In genomic region chr3:146542179-146542578, GRCh38 we compare ENCODE assay signal across 8 cellular contexts. TPM values are rescaled to one million over a fixed set of nuclear protein-coding genes. Genes with fewer than 3 reads are reported as not detected.
DNase-seq lines count a peak whose midpoint lies in the region; ATAC-seq and TF ChIP-seq lines count a peak whose summit lies in the region.

No MANE protein-coding gene starts in this region.

- H3K9me3 ChIP-seq in left lung (no peaks in the 10 kb centered on the region), thoracic aorta (no peaks in the 10 kb centered on the region), neuronal stem cell (replicated peaks in 1 of 2; ENCODE audit: control insufficient read depth in 2 of 2, insufficient read depth in 1 of 2, low read depth in 1 of 2, low read length in 2 of 2) (peaks cover 0 to 20% of the 10 kb centered on the region in 2 donors)

- H3K27me3 ChIP-seq in left lung (no peaks in the 10 kb centered on the region), thoracic aorta (replicated peaks; ENCODE audit: insufficient read depth) (no peaks in the 10 kb centered on the region), neuronal stem cell (ENCODE audit: control insufficient read depth in 3 of 3, insufficient read depth in 3 of 3, low read depth in 1 of 3, low read length in 3 of 3) (no peaks in the 10 kb centered on the region)

- no peak for ATAC-seq in activated CD8-positive, alpha-beta memory T cell treated with anti-CD3 and anti-CD28 coated beads, Interleukin-2, amount 10 ng/mL, durations not matched to agents 7 days and 5 days
- ATAC-seq in activated naive CD4-positive, alpha-beta T cell treated with anti-CD3 and anti-CD28 coated beads, Interleukin-2, amount 50 U/mL, for 72 hours = peak in 1 of 2 donors; percentile 34
- ATAC-seq in left lung = no peak
- ATAC-seq in thoracic aorta (ENCODE audit: insufficient number of reproducible peaks, low FRiP score, low read depth) = no peak

- H3K79me1 ChIP-seq in neuronal stem cell (ENCODE audit: low read depth, low read length) = no peaks in the 10 kb centered on the region

- no peak overlapping the region for H3K14ac ChIP-seq in neuronal stem cell (ENCODE audit: low read length)

- H2AK5ac ChIP-seq in neuronal stem cell (ENCODE audit: low read depth, low read length) = no peak overlapping the region

- TF ChIP-seq CTCF in left lung (IDR thresholded peaks at IDR 0.05) (no peak), thoracic aorta (IDR thresholded peaks at IDR 0.05) (no peak)

- H3K27me3 Mint-ChIP-seq in activated CD8-positive, alpha-beta memory T cell treated with anti-CD3 and anti-CD28 coated beads, Interleukin-2, amount 10 ng/mL, durations not matched to agents 7 days and 5 days = no peaks in the 10 kb centered on the region

- H3K18ac ChIP-seq in neuronal stem cell (ENCODE audit: low read length) = no peak overlapping the region

- H3K9ac ChIP-seq in neuronal stem cell (ENCODE audit: low read depth, low read length, poor library complexity) = no peak overlapping the region

- H3K36me3 Mint-ChIP-seq in activated CD8-positive, alpha-beta memory T cell treated with anti-CD3 and anti-CD28 coated beads, Interleukin-2, amount 10 ng/mL, durations not matched to agents 7 days and 5 days = peaks cover 51% of the 10 kb centered on the region
- peaks cover 20 to 43% of the 10 kb centered on the region in 2 donors for H3K36me3 Mint-ChIP-seq in activated naive CD4-positive, alpha-beta T cell treated with anti-CD3 and anti-CD28 coated beads, Interleukin-2, amount 50 U/mL, for 72 hours

- H3K4ac ChIP-seq in neuronal stem cell (ENCODE audit: low read length) = no peak overlapping the region

- intact Hi-C loops in left lung (cut with DNase I) = no loop called here

- no peak overlapping the region for H2BK5ac ChIP-seq in neuronal stem cell (ENCODE audit: low read length)

- no peak overlapping the region for H4K91ac ChIP-seq in neuronal stem cell (ENCODE audit: low read depth, low read length, poor library complexity)

- no peak overlapping the region for H3K23ac ChIP-seq in neuronal stem cell (ENCODE audit: low read depth, low read length, poor library complexity)

- no peak overlapping the region for H2BK120ac ChIP-seq in neuronal stem cell (ENCODE audit: low read depth, low read length)

- no peaks in the 10 kb centered on the region for H3K9me3 Mint-ChIP-seq in activated CD8-positive, alpha-beta memory T cell treated with anti-CD3 and anti-CD28 coated beads, Interleukin-2, amount 10 ng/mL, durations not matched to agents 7 days and 5 days (ENCODE audit: low read depth)
- no peaks in the 10 kb centered on the region for H3K9me3 Mint-ChIP-seq in activated naive CD4-positive, alpha-beta T cell treated with anti-CD3 and anti-CD28 coated beads, Interleukin-2, amount 50 U/mL, for 72 hours

- H3K27ac ChIP-seq in left lung (peak overlapping the region; percentile 95 to 100), thoracic aorta (peak overlapping the region; percentile 46 to 98), neuronal stem cell (replicated peaks; ENCODE audit: low read length) (no peak overlapping the region)

- H3K4me3 Mint-ChIP-seq in activated CD8-positive, alpha-beta memory T cell treated with anti-CD3 and anti-CD28 coated beads, Interleukin-2, amount 10 ng/mL, durations not matched to agents 7 days and 5 days = peak overlapping the region; percentile 94

- CTCF ChIA-PET in activated CD8-positive, alpha-beta memory T cell treated with anti-CD3 and anti-CD28 coated beads, Interleukin-2, amount 10 ng/mL, durations not matched to agents 7 days and 5 days (lab: Charles Lee) = interaction anchor here (1.2 to 1.7 kb wide), 2 partner anchors 10 to 353 kb away, joined by 3 to 6 read pairs; no protein-coding TSS in a partner anchor

- no peak overlapping the region for H2BK15ac ChIP-seq in neuronal stem cell (ENCODE audit: low read length)

- H3K4me3 ChIP-seq in left lung (peak overlapping the region; percentile 1 to 83), thoracic aorta (peak overlapping the region; percentile 98), neuronal stem cell (ENCODE audit: low read length in 2 of 2) (no peak overlapping the region)

- no peak overlapping the region for H3K4me2 ChIP-seq in neuronal stem cell (ENCODE audit: insufficient read depth, low read length, poor library complexity, severe bottlenecking)

- H4K8ac ChIP-seq in neuronal stem cell (ENCODE audit: low read depth, low read length) = no peak overlapping the region

- H3K36me3 ChIP-seq in left lung = peaks cover 0 to 4% of the 10 kb centered on the region in 2 donors
- no peaks in the 10 kb centered on the region for H3K36me3 ChIP-seq in thoracic aorta
- peaks cover 0 to 17% of the 10 kb centered on the region in 2 donors for H3K36me3 ChIP-seq in neuronal stem cell (replicated peaks in 1 of 2; ENCODE audit: control insufficient read depth in 2 of 2, insufficient read depth in 2 of 2, low read length in 2 of 2)

- peak overlapping the region; percentile 82 for H3K27ac Mint-ChIP-seq in activated CD8-positive, alpha-beta memory T cell treated with anti-CD3 and anti-CD28 coated beads, Interleukin-2, amount 10 ng/mL, durations not matched to agents 7 days and 5 days
- H3K27ac Mint-ChIP-seq in activated naive CD4-positive, alpha-beta T cell treated with anti-CD3 and anti-CD28 coated beads, Interleukin-2, amount 50 U/mL, for 72 hours = peak overlapping the region; percentile 93 to 98

- peaks cover 25 to 66% of the 10 kb centered on the region in 2 donors for H3K4me1 ChIP-seq in left lung
- peaks cover 32 to 38% of the 10 kb centered on the region in 2 donors for H3K4me1 ChIP-seq in thoracic aorta (ENCODE audit: control insufficient read depth in 1 of 2, low read depth in 2 of 2)
- peaks cover 0 to 4% of the 10 kb centered on the region in 2 donors for H3K4me1 ChIP-seq in neuronal stem cell (ENCODE audit: control insufficient read depth in 2 of 2, insufficient read depth in 1 of 2, low read depth in 1 of 2, low read length in 2 of 2)

- no peak for DNase-seq in activated CD8-positive, alpha-beta memory T cell treated with anti-CD3 and anti-CD28 coated beads, Interleukin-2, amount 10 ng/mL, durations not matched to agents 7 days and 5 days
- no peak for DNase-seq in activated CD8-positive, alpha-beta memory T cell treated with anti-CD3 and anti-CD28 coated beads for 24 hours
- no peak for DNase-seq in activated naive CD4-positive, alpha-beta T cell treated with anti-CD3 and anti-CD28 coated beads, Interleukin-2, amount 50 U/mL, for 72 hours (ENCODE audit: low spot score in 2 of 2)
- DNase-seq in left lung (no peak), thoracic aorta (ENCODE audit: low spot score) (no peak), RKO (ENCODE audit: low spot score) (no peak), neuronal stem cell (ENCODE audit: low spot score) (no peak), activated gamma-delta T cell treated with Interleukin-2 at 50 U/mL for 16 hours (no peak)

- peaks cover 66% of the 10 kb centered on the region for H3K4me1 Mint-ChIP-seq in activated CD8-positive, alpha-beta memory T cell treated with anti-CD3 and anti-CD28 coated beads, Interleukin-2, amount 10 ng/mL, durations not matched to agents 7 days and 5 days

- H2AFZ ChIP-seq in neuronal stem cell (ENCODE audit: low read length) = no peak overlapping the region

- no CpG with 5 or more reads among the region's 2 CpGs for WGBS in neuronal stem cell (ENCODE audit: extremely low coverage in 2 of 2, insufficient read length in 2 of 2, insufficient replicate concordance in 1 of 2), 2 donors

- no peak overlapping the region for H2BK12ac ChIP-seq in neuronal stem cell (ENCODE audit: low read length)

RNA-seq across cellular contexts. Expression of gene PLSCR1, which starts 2.2 kb away (rescaled TPM):
- total RNA-seq in activated CD8-positive, alpha-beta memory T cell treated with anti-CD3 and anti-CD28 coated beads, Interleukin-2, amount 10 ng/mL, durations not matched to agents 7 days and 5 days = 100 to 1,000 TPM; 157 to 257 TPM
- total RNA-seq in activated naive CD4-positive, alpha-beta T cell treated with anti-CD3 and anti-CD28 coated beads, Interleukin-2, amount 50 U/mL, for 72 hours = 100 to 1,000 TPM in 1 of 2 donors, 10 to 100 TPM in 1; 41.0 to 103 TPM
- total RNA-seq in left lung = 100 to 1,000 TPM in 1 of 2 donors, 10 to 100 TPM in 1; 92.9 to 126 TPM
- total RNA-seq in thoracic aorta = 100 to 1,000 TPM; 116 to 565 TPM
- polyA plus RNA-seq in neuronal stem cell (2013, experiment 1 of 2) = 10.7 TPM
- 11.0 TPM for polyA plus RNA-seq in neuronal stem cell (2013, experiment 2 of 2)

Comparison
In these comparisons a context has a peak if more than half of its experiments do, and no peak if none do; other contexts are left out.
1. H3K4me3 ChIP-seq: peak in left lung (2 of 2) and thoracic aorta (single experiment); none in neuronal stem cell (0 of 2).